In genomic region chr14:68428900-68429299, GRCh38 we compare ENCODE assay signal across 2 cellular contexts.
DNase-seq lines count a peak whose midpoint lies in the region; ATAC-seq, FAIRE-seq and TF ChIP-seq lines count a peak whose summit lies in the region.
"Not testable (repeated sequence)": the region's sequence is repeated elsewhere in the genome, so short reads cannot be mapped to it uniquely, and the experiment has no call there.

No MANE protein-coding gene starts in this region.

- FAIRE-seq in K562 (lab: Jason Lieb, UNC), result not testable (repeated sequence)

- 47% methylated on average over 2 of the region's 5 CpGs for WGBS in K562 (ENCODE audit: insufficient coverage, low coverage, missing lambda C conversion rate)

- H3K9ac ChIP-seq in K562 (ENCODE audit: insufficient read depth in 1 of 2, low read depth in 2 of 2, low read length in 2 of 2), result not testable (repeated sequence)

- CTCF ChIA-PET in HEK293 (lab: Yijun Ruan, JAX); K562 (lab: Yijun Ruan, JAX; ENCODE audit: low intra/inter-chr PET ratio): not testable (repeated sequence)

- not testable (repeated sequence) for H3K9me1 ChIP-seq in K562 (ENCODE audit: control insufficient read depth, insufficient read depth, low read length)

- H3K4me2 ChIP-seq in K562 (ENCODE audit: insufficient read depth, low read length), result not testable (repeated sequence)

- H2AFZ ChIP-seq in K562 (ENCODE audit: low read depth, low read length), result not testable (repeated sequence)

- not testable (repeated sequence) for H3K36me3 ChIP-seq in HEK293 (ENCODE audit: control insufficient read depth in 2 of 2, insufficient read depth in 1 of 2, low read length in 2 of 2); K562 (ENCODE audit: control insufficient read depth, insufficient read depth, low read length)

- DNase-seq in K562 (ENCODE audit: extremely low read depth in 1 of 4, low spot score in 3 of 4), result not testable (repeated sequence)

- not testable (repeated sequence) for TF ChIP-seq CTCF in HEK293 (tag by site-specific recombination; IDR thresholded peaks at IDR 0.05); K562 (IDR thresholded peaks at IDR 0.05 in 2 of 3, conservative IDR thresholded peaks at IDR 0.05 in 1 of 3; ENCODE audit: insufficient read depth in 2 of 3, low read depth in 1 of 3, low read length in 3 of 3)

- intact Hi-C loops in K562 (cut with micrococcal nuclease), result not testable (repeated sequence)

- not testable (repeated sequence) for TF ChIP-seq EP300 in K562 (IDR thresholded peaks at IDR 0.05; ENCODE audit: low read length)

- not testable (repeated sequence) for H3K27me3 ChIP-seq in K562 (ENCODE audit: control insufficient read depth in 2 of 2, insufficient read depth in 2 of 2, low read length in 2 of 2)

- POLR2A ChIA-PET in HEK293 (lab: Yijun Ruan, JAX); K562 (lab: Yijun Ruan, JAX): not testable (repeated sequence)

- H3K4me1 ChIP-seq in HEK293 (ENCODE audit: control insufficient read depth, insufficient read depth, low read length); K562 (replicated peaks in 1 of 2; ENCODE audit: control insufficient read depth in 2 of 2, insufficient read depth in 2 of 2, low read length in 2 of 2): not testable (repeated sequence)

- not testable (repeated sequence) for BruUV-seq in K562 (replicated peaks; lab: Mats Ljungman, UMichigan)

- not testable (repeated sequence) for H4K20me1 ChIP-seq in K562 (replicated peaks; ENCODE audit: control insufficient read depth, insufficient read depth, low read length)

- H3K79me2 ChIP-seq in K562 (ENCODE audit: control insufficient read depth, insufficient read depth, low read length), result not testable (repeated sequence)

- H3K4me3 ChIP-seq in HEK293 (ENCODE audit: low read depth, low read length); K562: not testable (repeated sequence)

- in situ Hi-C loops in K562 (cut with MboI), result not testable (repeated sequence)

- not testable (repeated sequence) for TF ChIP-seq RAD21 in K562 (CRISPR knock-in tag; conservative IDR thresholded peaks at IDR 0.05 in 1 of 2, IDR thresholded peaks at IDR 0.05 in 1 of 2)

- not testable (repeated sequence) for H3K9me3 ChIP-seq in HEK293 (ENCODE audit: control insufficient read depth, insufficient read depth, low read depth, low read length); K562 (replicated peaks; ENCODE audit: control insufficient read depth, insufficient read depth, low read depth, low read length)

- ATAC-seq in K562, result not testable (repeated sequence)

- not testable (repeated sequence) for H3K27ac ChIP-seq in HEK293 (ENCODE audit: extremely low read depth, low read depth, low read length); K562 (ENCODE audit: extremely low read depth, low read depth, low read length)

- TF ChIP-seq POLR2A in K562 (conservative IDR thresholded peaks at IDR 0.05), result not testable (repeated sequence)

TF ChIP-seq in HEK293, 187 proteins besides CTCF, POLR2A, EP300 and RAD21:
- TF ChIP-seq ZNF146 (tag by site-specific recombination; IDR thresholded peaks at IDR 0.05), result peak; percentile 66
TF ChIP-seq in HEK293: peak in this region for 1; not testable (repeated sequence) for 186.

TF ChIP-seq in K562, 482 proteins besides CTCF, POLR2A, EP300 and RAD21:
- TF ChIP-seq ZNF146 (CRISPR knock-in tag; IDR thresholded peaks at IDR 0.05; ENCODE audit: unreplicated experiment), result peak; percentile 59
